In genomic region chr7:132536646-132537395, GRCh38 we compare ENCODE assay signal across 16 cellular contexts. TPM values are rescaled to one million over a fixed set of nuclear protein-coding genes. Genes with fewer than 3 reads are reported as not detected.
DNase-seq lines count a peak whose midpoint lies in the region; TF ChIP-seq lines count a peak whose summit lies in the region.
"Had no signal": no experiment of that assay in that cellular context is flagged by ENCODE, and none has a peak within 500 bp of the region (broad histone marks: within the 10 kb centered on the region; RNA-seq: fewer than 3 reads in every experiment).

No MANE protein-coding gene starts in this region.

- DNase-seq in AG10803 (ENCODE audit: low read depth) (peak; percentile 57), HT1080 (ENCODE audit: low read depth) (peak; percentile 88), cardiac fibroblast (ENCODE audit: low read depth in 2 of 2) (peak; percentile 21 to 42), islet precursor cell (peak; percentile 72), GM13977 (ENCODE audit: low spot score) (no peak), occipital lobe (lab: John Stamatoyannopoulos, UW) (no peak), GM19238 (ENCODE audit: insufficient read length, low spot score) (no peak)
- DNase-seq in activated CD8-positive, alpha-beta memory T cell treated with anti-CD3 and anti-CD28 coated beads, Interleukin-2, amount 50 U/mL, for 4 hours = no peak
- DNase-seq: activated CD4-positive, alpha-beta T cell treated with anti-CD3 and anti-CD28 coated beads for 4 hours; activated gamma-delta T cell; COR-L47; NCI-H1105 treated with DMSO at 0.1 percent for 48 hours; stimulated activated CD4-positive, alpha-beta T cell treated with anti-CD3 and anti-CD28 coated beads, Interleukin-1b, Interleukin-23, amount 100 ng/mL, for 48 hours; stimulated activated naive CD8-positive, alpha-beta T cell treated with anti-CD3 and anti-CD28 coated beads, Interleukin-15, amount 100 ng/mL, for 72 hours had no signal

- H3K4me3 ChIP-seq in AG10803 (ENCODE audit: low read length) (no peak overlapping the region), cardiac fibroblast (replicated peaks in 1 of 2; ENCODE audit: low read depth in 2 of 2, low read length in 2 of 2) (no peak overlapping the region)

- TF ChIP-seq CTCF in AG10803 (conservative IDR thresholded peaks at IDR 0.05; ENCODE audit: low read length) (no peak), cardiac fibroblast (IDR thresholded peaks at IDR 0.05; ENCODE audit: low read depth, low read length) (no peak), GM13977 (IDR thresholded peaks at IDR 0.05; ENCODE audit: extremely low read depth, insufficient read depth, missing control alignments) (no peak)

- in situ Hi-C loops in GM13977 (cut with MboI; ENCODE audit: low pct_unique_long_range_greater_than_20kb, low sequenced_read_pairs, unreplicated experiment) = no loop called here

RNA-seq across cellular contexts. Expression of gene PLXNA4, which starts 39.4 kb away (rescaled TPM):
- 22.2 and 29.2 TPM in 2 replicates for total RNA-seq in HT1080 (2014; rRNA removed; shearing (Covaris generic))
- polyA plus RNA-seq in HT1080 (2015; cell fraction: cytosol; rRNA removed) = 9.5 and 12.5 TPM in 2 replicates
- polyA plus RNA-seq in HT1080 (2015; cell fraction: nucleus; rRNA removed) = 17.7 and 20.7 TPM in 2 replicates
- 103 TPM for total RNA-seq in occipital lobe
- total RNA-seq: HT-29, LHCN-M2 had no signal

Comparison
In these comparisons a context has a peak if more than half of its experiments do, and no peak if none do; other contexts are left out.
1. DNase-seq: peak in AG10803 (single experiment), HT1080 (single experiment), cardiac fibroblast (2 of 2) and islet precursor cell (single experiment); none in GM13977 (single experiment), occipital lobe (single experiment), GM19238 (single experiment) and activated CD8-positive, alpha-beta memory T cell treated with anti-CD3 and anti-CD28 coated beads, Interleukin-2, amount 50 U/mL, for 4 hours (single experiment).